In the genomic region with DNA sequence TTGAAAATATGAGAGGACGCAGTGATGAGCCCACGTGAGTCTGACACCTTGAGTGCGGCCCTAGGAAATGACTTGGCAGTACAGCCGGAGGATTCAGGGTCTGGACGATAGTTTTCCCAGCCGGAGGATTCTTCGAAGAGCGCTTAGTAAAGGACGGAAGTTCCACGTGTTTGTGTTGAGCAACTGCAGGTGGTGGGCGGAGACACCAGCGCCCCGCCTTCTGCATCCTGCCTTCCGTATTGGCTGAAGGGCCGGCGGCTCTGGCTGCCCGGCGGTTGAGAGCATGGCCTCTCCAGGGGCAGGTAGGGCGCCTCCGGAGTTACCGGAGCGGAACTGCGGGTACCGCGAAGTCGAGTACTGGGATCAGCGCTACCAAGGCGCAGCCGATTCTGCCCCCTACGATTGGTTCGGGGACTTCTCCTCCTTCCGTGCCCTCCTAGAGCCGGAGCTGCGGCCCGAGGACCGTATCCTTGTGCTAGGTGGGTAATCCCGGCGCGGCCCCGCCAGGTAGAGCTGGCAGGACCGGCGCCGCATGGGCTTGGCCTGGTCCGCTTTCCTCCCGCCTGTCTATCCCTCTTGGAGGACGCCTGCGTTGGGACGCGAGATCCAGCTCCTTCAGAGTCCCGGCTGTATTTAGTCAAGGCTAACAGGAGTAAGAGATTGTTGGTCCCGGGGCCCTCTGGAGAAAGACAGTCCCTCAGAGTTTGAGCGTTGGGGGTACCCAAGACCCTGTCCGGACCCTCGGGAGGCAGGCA, we compare ENCODE assay signal across 1 cellular context.
TF ChIP-seq lines count a peak whose summit lies in the region.

A gene (plus strand): TSS at position 261 of the 755 bp plus-strand sequence. CDS start 23 bp downstream, at position 284.

TF ChIP-seq in HepG2, 621 proteins besides CTCF, POLR2A, EP300 and RAD21 (continued from another document and continues in another):
- TF ChIP-seq KLF15 (CRISPR knock-in tag; IDR thresholded peaks at IDR 0.05; ENCODE audit: borderline replicate concordance) (no peak; the same call in 1 of the 2 replicates), GABPA (IDR thresholded peaks at IDR 0.05; ENCODE audit: low read depth, low read length) (no peak), GABPA (CRISPR knock-in tag; IDR thresholded peaks at IDR 0.05; ENCODE audit: low read depth) (peak; percentile 93), GFI1 (CRISPR knock-in tag; IDR thresholded peaks at IDR 0.05; ENCODE audit: borderline replicate concordance) (no peak), PHF8 (CRISPR knock-in tag; IDR thresholded peaks at IDR 0.05) (peak; percentile 87), ARHGAP35 (CRISPR knock-in tag; IDR thresholded peaks at IDR 0.05; ENCODE audit: borderline replicate concordance) (peak; percentile 34; the same call in 1 of the 2 replicates), ZNF75D (CRISPR knock-in tag; IDR thresholded peaks at IDR 0.05; ENCODE audit: borderline replicate concordance) (no peak), RELA (CRISPR knock-in tag; IDR thresholded peaks at IDR 0.05) (no peak), IRX3 (CRISPR knock-in tag; IDR thresholded peaks at IDR 0.05; ENCODE audit: borderline replicate concordance, low read depth) (no peak), ZNF792 (CRISPR knock-in tag; IDR thresholded peaks at IDR 0.05) (peak; percentile 46; the same call in 1 of the 2 replicates), REL (CRISPR knock-in tag; conservative IDR thresholded peaks at IDR 0.05) (no peak), ZNF292 (CRISPR knock-in tag; IDR thresholded peaks at IDR 0.05; ENCODE audit: borderline replicate concordance, low read depth) (no peak), WIZ (CRISPR knock-in tag; IDR thresholded peaks at IDR 0.05) (no peak), ZBTB7A (CRISPR knock-in tag; IDR thresholded peaks at IDR 0.05) (no peak), ZNF256 (CRISPR knock-in tag; conservative IDR thresholded peaks at IDR 0.05) (peak; percentile 88), MXD4 (CRISPR knock-in tag; IDR thresholded peaks at IDR 0.05) (peak; percentile 98), ZNF546 (CRISPR knock-in tag; conservative IDR thresholded peaks at IDR 0.05) (0 out of 2 replicates have a peak, but pooled peaks have one; percentile 55), ZNF558 (CRISPR knock-in tag; IDR thresholded peaks at IDR 0.05; ENCODE audit: borderline replicate concordance) (no peak), BORCS8-MEF2B (CRISPR knock-in tag; IDR thresholded peaks at IDR 0.05) (no peak)
- TF ChIP-seq, protein P1, sequence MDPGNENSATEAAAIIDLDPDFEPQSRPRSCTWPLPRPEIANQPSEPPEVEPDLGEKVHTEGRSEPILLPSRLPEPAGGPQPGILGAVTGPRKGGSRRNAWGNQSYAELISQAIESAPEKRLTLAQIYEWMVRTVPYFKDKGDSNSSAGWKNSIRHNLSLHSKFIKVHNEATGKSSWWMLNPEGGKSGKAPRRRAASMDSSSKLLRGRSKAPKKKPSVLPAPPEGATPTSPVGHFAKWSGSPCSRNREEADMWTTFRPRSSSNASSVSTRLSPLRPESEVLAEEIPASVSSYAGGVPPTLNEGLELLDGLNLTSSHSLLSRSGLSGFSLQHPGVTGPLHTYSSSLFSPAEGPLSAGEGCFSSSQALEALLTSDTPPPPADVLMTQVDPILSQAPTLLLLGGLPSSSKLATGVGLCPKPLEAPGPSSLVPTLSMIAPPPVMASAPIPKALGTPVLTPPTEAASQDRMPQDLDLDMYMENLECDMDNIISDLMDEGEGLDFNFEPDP (CRISPR knock-in tag; conservative IDR thresholded peaks at IDR 0.05): no peak
- TF ChIP-seq, protein P2, sequence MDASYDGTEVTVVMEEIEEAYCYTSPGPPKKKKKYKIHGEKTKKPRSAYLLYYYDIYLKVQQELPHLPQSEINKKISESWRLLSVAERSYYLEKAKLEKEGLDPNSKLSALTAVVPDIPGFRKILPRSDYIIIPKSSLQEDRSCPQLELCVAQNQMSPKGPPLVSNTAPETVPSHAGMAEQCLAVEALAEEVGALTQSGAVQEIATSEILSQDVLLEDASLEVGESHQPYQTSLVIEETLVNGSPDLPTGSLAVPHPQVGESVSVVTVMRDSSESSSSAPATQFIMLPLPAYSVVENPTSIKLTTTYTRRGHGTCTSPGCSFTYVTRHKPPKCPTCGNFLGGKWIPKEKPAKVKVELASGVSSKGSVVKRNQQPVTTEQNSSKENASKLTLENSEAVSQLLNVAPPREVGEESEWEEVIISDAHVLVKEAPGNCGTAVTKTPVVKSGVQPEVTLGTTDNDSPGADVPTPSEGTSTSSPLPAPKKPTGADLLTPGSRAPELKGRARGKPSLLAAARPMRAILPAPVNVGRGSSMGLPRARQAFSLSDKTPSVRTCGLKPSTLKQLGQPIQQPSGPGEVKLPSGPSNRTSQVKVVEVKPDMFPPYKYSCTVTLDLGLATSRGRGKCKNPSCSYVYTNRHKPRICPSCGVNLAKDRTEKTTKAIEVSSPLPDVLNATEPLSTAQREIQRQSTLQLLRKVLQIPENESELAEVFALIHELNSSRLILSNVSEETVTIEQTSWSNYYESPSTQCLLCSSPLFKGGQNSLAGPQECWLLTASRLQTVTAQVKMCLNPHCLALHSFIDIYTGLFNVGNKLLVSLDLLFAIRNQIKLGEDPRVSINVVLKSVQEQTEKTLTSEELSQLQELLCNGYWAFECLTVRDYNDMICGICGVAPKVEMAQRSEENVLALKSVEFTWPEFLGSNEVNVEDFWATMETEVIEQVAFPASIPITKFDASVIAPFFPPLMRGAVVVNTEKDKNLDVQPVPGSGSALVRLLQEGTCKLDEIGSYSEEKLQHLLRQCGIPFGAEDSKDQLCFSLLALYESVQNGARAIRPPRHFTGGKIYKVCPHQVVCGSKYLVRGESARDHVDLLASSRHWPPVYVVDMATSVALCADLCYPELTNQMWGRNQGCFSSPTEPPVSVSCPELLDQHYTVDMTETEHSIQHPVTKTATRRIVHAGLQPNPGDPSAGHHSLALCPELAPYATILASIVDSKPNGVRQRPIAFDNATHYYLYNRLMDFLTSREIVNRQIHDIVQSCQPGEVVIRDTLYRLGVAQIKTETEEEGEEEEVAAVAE (CRISPR knock-in tag; IDR thresholded peaks at IDR 0.05; ENCODE audit: borderline replicate concordance): peak; percentile 64; the same call in 1 of the 2 replicates
- TF ChIP-seq, protein P3, sequence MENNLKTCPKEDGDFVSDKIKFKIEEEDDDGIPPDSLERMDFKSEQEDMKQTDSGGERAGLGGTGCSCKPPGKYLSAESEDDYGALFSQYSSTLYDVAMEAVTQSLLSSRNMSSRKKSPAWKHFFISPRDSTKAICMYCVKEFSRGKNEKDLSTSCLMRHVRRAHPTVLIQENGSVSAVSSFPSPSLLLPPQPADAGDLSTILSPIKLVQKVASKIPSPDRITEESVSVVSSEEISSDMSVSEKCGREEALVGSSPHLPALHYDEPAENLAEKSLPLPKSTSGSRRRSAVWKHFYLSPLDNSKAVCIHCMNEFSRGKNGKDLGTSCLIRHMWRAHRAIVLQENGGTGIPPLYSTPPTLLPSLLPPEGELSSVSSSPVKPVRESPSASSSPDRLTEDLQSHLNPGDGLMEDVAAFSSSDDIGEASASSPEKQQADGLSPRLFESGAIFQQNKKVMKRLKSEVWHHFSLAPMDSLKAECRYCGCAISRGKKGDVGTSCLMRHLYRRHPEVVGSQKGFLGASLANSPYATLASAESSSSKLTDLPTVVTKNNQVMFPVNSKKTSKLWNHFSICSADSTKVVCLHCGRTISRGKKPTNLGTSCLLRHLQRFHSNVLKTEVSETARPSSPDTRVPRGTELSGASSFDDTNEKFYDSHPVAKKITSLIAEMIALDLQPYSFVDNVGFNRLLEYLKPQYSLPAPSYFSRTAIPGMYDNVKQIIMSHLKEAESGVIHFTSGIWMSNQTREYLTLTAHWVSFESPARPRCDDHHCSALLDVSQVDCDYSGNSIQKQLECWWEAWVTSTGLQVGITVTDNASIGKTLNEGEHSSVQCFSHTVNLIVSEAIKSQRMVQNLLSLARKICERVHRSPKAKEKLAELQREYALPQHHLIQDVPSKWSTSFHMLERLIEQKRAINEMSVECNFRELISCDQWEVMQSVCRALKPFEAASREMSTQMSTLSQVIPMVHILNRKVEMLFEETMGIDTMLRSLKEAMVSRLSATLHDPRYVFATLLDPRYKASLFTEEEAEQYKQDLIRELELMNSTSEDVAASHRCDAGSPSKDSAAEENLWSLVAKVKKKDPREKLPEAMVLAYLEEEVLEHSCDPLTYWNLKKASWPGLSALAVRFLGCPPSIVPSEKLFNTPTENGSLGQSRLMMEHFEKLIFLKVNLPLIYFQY (CRISPR knock-in tag; IDR thresholded peaks at IDR 0.05; ENCODE audit: borderline replicate concordance): peak; percentile 23; the same call in 1 of the 2 replicates
- TF ChIP-seq, protein P4, sequence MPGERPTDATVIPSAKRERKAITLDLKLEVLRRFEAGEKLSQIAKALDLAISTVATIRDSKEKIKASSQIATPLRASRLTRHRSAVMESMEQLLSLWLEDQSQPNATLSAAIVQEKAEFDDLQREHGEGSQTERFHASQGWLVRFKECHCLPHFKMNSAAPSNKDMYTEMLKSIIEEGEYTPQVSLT (CRISPR knock-in tag; IDR thresholded peaks at IDR 0.05; ENCODE audit: borderline replicate concordance, low read depth): no peak
- TF ChIP-seq, protein P5, sequence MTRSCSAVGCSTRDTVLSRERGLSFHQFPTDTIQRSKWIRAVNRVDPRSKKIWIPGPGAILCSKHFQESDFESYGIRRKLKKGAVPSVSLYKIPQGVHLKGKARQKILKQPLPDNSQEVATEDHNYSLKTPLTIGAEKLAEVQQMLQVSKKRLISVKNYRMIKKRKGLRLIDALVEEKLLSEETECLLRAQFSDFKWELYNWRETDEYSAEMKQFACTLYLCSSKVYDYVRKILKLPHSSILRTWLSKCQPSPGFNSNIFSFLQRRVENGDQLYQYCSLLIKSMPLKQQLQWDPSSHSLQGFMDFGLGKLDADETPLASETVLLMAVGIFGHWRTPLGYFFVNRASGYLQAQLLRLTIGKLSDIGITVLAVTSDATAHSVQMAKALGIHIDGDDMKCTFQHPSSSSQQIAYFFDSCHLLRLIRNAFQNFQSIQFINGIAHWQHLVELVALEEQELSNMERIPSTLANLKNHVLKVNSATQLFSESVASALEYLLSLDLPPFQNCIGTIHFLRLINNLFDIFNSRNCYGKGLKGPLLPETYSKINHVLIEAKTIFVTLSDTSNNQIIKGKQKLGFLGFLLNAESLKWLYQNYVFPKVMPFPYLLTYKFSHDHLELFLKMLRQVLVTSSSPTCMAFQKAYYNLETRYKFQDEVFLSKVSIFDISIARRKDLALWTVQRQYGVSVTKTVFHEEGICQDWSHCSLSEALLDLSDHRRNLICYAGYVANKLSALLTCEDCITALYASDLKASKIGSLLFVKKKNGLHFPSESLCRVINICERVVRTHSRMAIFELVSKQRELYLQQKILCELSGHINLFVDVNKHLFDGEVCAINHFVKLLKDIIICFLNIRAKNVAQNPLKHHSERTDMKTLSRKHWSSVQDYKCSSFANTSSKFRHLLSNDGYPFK (CRISPR knock-in tag; IDR thresholded peaks at IDR 0.05; ENCODE audit: borderline replicate concordance): no peak
- TF ChIP-seq, protein P6, sequence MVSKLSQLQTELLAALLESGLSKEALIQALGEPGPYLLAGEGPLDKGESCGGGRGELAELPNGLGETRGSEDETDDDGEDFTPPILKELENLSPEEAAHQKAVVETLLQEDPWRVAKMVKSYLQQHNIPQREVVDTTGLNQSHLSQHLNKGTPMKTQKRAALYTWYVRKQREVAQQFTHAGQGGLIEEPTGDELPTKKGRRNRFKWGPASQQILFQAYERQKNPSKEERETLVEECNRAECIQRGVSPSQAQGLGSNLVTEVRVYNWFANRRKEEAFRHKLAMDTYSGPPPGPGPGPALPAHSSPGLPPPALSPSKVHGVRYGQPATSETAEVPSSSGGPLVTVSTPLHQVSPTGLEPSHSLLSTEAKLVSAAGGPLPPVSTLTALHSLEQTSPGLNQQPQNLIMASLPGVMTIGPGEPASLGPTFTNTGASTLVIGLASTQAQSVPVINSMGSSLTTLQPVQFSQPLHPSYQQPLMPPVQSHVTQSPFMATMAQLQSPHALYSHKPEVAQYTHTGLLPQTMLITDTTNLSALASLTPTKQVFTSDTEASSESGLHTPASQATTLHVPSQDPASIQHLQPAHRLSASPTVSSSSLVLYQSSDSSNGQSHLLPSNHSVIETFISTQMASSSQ (IDR thresholded peaks at IDR 0.05; ENCODE audit: low read depth): 0 out of 2 replicates have a peak, but pooled peaks have one; percentile 23
- TF ChIP-seq, protein P6 (CRISPR knock-in tag; IDR thresholded peaks at IDR 0.05; ENCODE audit: borderline replicate concordance): peak; percentile 49; the same call in 1 of the 2 replicates
